In genomic region chr20:16595376-16595775, GRCh38 we compare ENCODE assay signal across 8 cellular contexts.
"Had no signal": no experiment of that assay in that cellular context is flagged by ENCODE, and none has a peak within 500 bp of the region (broad histone marks: within the 10 kb centered on the region; RNA-seq: fewer than 3 reads in every experiment).

No MANE protein-coding gene starts in this region.

- ATAC-seq: GM12878 had no signal

- DNase-seq: GDM1, GF-D8 had no signal

- H3K4me3 ChIP-seq: GM12878 had no signal

- FAIRE-seq: G401.6, GM12878, GM12891, GM12892, GM18507, GM19239 had no signal
